In genomic region chr2:27683390-27684071, GRCh38 we compare ENCODE assay signal across 8 cellular contexts. TPM values are rescaled to one million over a fixed set of nuclear protein-coding genes. Genes with fewer than 3 reads are reported as not detected.
A peak's percentile ranks its signal among the peaks of the same experiment; 100 is the strongest.
DNase-seq lines count a peak whose midpoint lies in the region; TF ChIP-seq lines count a peak whose summit lies in the region.

No MANE protein-coding gene starts in this region.

- CTCF ChIA-PET in HEK293 (lab: Yijun Ruan, JAX), result interaction anchor here (0.5 to 4.1 kb wide), 75 partner anchors 8 to 979 kb away, joined by 3 to 66 read pairs (median 4); partner anchors contain the start of genes EIF2B4, NRBP1, PPM1G and SLC4A1AP

- H3K4me1 ChIP-seq in HEK293 (ENCODE audit: control insufficient read depth, insufficient read depth, low read length) (no peaks in the 10 kb centered on the region), left ventricle myocardium inferior (peaks cover 8% of the 10 kb centered on the region)

- H3K27me3 ChIP-seq in left ventricle myocardium inferior (ENCODE audit: low read depth), result no peaks in the 10 kb centered on the region

- H3K9me3 ChIP-seq in HEK293 (ENCODE audit: control insufficient read depth, insufficient read depth, low read depth, low read length), result no peaks in the 10 kb centered on the region
- no peaks in the 10 kb centered on the region for H3K9me3 ChIP-seq in left ventricle myocardium inferior (replicated peaks)

- TF ChIP-seq CTCF in HEK293 (tag by site-specific recombination; IDR thresholded peaks at IDR 0.05) (peak; percentile 95), left ventricle myocardium inferior (IDR thresholded peaks at IDR 0.05; ENCODE audit: borderline replicate concordance) (peak; percentile 96)

- H3K27ac ChIP-seq in HEK293 (ENCODE audit: extremely low read depth, low read depth, low read length), result no peak overlapping the region
- H3K27ac ChIP-seq in left ventricle myocardium inferior (replicated peaks), result no peak overlapping the region

- H3K36me3 ChIP-seq in HEK293 (ENCODE audit: control insufficient read depth in 2 of 2, insufficient read depth in 1 of 2, low read length in 2 of 2) (peaks cover 66 to 80% of the 10 kb centered on the region in 2 experiments), left ventricle myocardium inferior (peaks cover 77% of the 10 kb centered on the region)

- intact Hi-C loops in left ventricle myocardium inferior (cut with micrococcal nuclease), result no loop called here

- POLR2A ChIA-PET in HEK293 (lab: Yijun Ruan, JAX), result interaction anchor here (1.0 to 1.4 kb wide), 4 partner anchors 9 to 302 kb away, joined by 3 to 4 read pairs (median 3); partner anchors contain the start of genes CCDC121, GPN1 and ZNF513

- no peak overlapping the region for H3K4me3 ChIP-seq in HEK293 (ENCODE audit: low read depth, low read length)
- H3K4me3 ChIP-seq in left ventricle myocardium inferior, result no peak overlapping the region

- DNase-seq in DMS79 (lab: John Stamatoyannopoulos, UW), result peak; percentile 45
- peak; percentile 83 for DNase-seq in NCI-H146 treated with DMSO at 0.1 percent for 48 hours (lab: John Stamatoyannopoulos, UW; ENCODE audit: unreplicated experiment)
- peak; percentile 87 for DNase-seq in SW480 (ENCODE audit: low spot score)
- peak; percentile 89 for DNase-seq in activated naive CD8-positive, alpha-beta T cell treated with anti-CD3 and anti-CD28 coated beads, Interleukin-2, amount 50 U/mL, for 16 hours (ENCODE audit: low read depth, low spot score)
- DNase-seq in left ventricle myocardium inferior, result peak; percentile 39
- peak; percentile 81 for DNase-seq in retina
- DNase-seq in cortex of kidney (lab: John Stamatoyannopoulos, UW), result no peak

TF ChIP-seq in HEK293, 187 proteins besides CTCF, POLR2A, EP300 and RAD21:
- peak; percentile 50; the same call in 1 of the 2 replicates for TF ChIP-seq ZNF660 (tag by site-specific recombination; IDR thresholded peaks at IDR 0.05)
- TF ChIP-seq GLIS1 (tag by site-specific recombination; IDR thresholded peaks at IDR 0.05), result 0 out of 2 replicates have a peak, but pooled peaks have one; percentile 10
- 0 out of 2 replicates have a peak, but pooled peaks have one; percentile 29 for TF ChIP-seq SP7 (tag by site-specific recombination; IDR thresholded peaks at IDR 0.05)
- no peak for TF ChIP-seq FEZF1 (tag by site-specific recombination; IDR thresholded peaks at IDR 0.05)
- TF ChIP-seq YY1 (tag by site-specific recombination; IDR thresholded peaks at IDR 0.05), result no peak
- peak; percentile 88 for TF ChIP-seq ZNF654 (tag by site-specific recombination; IDR thresholded peaks at IDR 0.05; ENCODE audit: low read depth)
- no peak for TF ChIP-seq SCRT1 (tag by site-specific recombination; IDR thresholded peaks at IDR 0.05; ENCODE audit: borderline replicate concordance)

RNA-seq across cellular contexts. Expression of gene SLC4A1AP, which starts 19.8 kb away (rescaled TPM):
- total RNA-seq in left ventricle myocardium inferior, result 21.3 TPM

RNA-seq across cellular contexts. Expression of gene SUPT7L, which starts 20.1 kb away (rescaled TPM):
- 29.7 TPM for total RNA-seq in left ventricle myocardium inferior

RNA-seq across cellular contexts. Expression of gene GPN1, which starts 54.7 kb away (rescaled TPM):
- 16.6 TPM for total RNA-seq in left ventricle myocardium inferior

RNA-seq across cellular contexts. Expression of gene CCDC121, which starts 54.7 kb away (rescaled TPM):
- total RNA-seq in left ventricle myocardium inferior, result 6.8 TPM
